20 cellular contexts compared by ENCODE assay signal in the genomic region with DNA sequence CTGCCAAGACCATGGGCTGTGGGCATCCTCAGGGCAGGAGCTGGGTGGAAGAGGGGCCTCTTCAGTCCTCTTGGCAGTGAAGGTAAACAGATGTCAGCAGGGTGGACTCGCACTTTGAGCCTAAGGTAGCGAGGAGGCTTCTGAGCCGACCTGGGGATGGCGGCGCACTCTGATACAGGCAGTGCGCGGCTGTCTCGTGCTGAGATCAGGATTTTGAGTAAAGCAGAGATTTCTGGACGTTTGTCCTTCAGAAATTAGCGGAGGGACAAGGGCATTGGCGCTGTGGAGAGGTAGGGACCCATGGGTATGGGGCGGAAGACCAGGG. TPM values are rescaled to one million over a fixed set of nuclear protein-coding genes. Genes with fewer than 3 reads are reported as not detected.
"Had no signal": no experiment of that assay in that cellular context is flagged by ENCODE, and none has a peak within 500 bp of the region (broad histone marks: within the 10 kb centered on the region; RNA-seq: fewer than 3 reads in every experiment).

No MANE protein-coding gene starts in this region.

- H3K9me3 Mint-ChIP-seq: activated naive CD4-positive, alpha-beta T cell treated with anti-CD3 and anti-CD28 coated beads, Interleukin-2, amount 10 ng/mL, durations not matched to agents 7 days and 5 days; activated T-cell treated with anti-CD3 and anti-CD28 coated beads, Interleukin-2, amount 50 U/mL, for 4 hours; nephron progenitor cell; stimulated activated naive CD8-positive, alpha-beta T cell treated with anti-CD3 and anti-CD28 coated beads, Interleukin-15, amount 100 ng/mL, for 72 hours had no signal

- H3K27me3 Mint-ChIP-seq: activated naive CD4-positive, alpha-beta T cell treated with anti-CD3 and anti-CD28 coated beads, Interleukin-2, amount 10 ng/mL, durations not matched to agents 7 days and 5 days; progenitor cell of endocrine pancreas; stimulated activated naive CD8-positive, alpha-beta T cell treated with anti-CD3 and anti-CD28 coated beads, Interleukin-15, amount 100 ng/mL, for 72 hours had no signal

- H3K27ac Mint-ChIP-seq: activated naive CD4-positive, alpha-beta T cell treated with anti-CD3 and anti-CD28 coated beads, Interleukin-2, amount 10 ng/mL, durations not matched to agents 7 days and 5 days; stimulated activated naive CD8-positive, alpha-beta T cell treated with anti-CD3 and anti-CD28 coated beads, Interleukin-15, amount 100 ng/mL, for 72 hours had no signal

- DNase-seq: activated CD4-positive, alpha-beta T cell treated with anti-CD3 and anti-CD28 coated beads for 48 hours; activated CD4-positive, CD25-positive, alpha-beta regulatory T cell; activated CD8-positive, alpha-beta memory T cell treated with anti-CD3 and anti-CD28 coated beads, Interleukin-2, amount 50 U/mL, for 4 hours; activated naive CD4-positive, alpha-beta T cell treated with anti-CD3 and anti-CD28 coated beads, Interleukin-2, amount 10 ng/mL, durations not matched to agents 7 days and 5 days; activated T-cell treated with anti-CD3 and anti-CD28 coated beads, Interleukin-2, amount 50 U/mL, for 4 hours; adrenal gland; gastrocnemius medialis; nephron progenitor cell; stimulated activated naive CD8-positive, alpha-beta T cell treated with anti-CD3 and anti-CD28 coated beads, Interleukin-15, amount 100 ng/mL, for 72 hours; T1000; transverse colon had no signal

- H3K9me3 ChIP-seq: adrenal gland, gastrocnemius medialis, heart left ventricle, left lung, right atrium auricular region, suprapubic skin, transverse colon had no signal

- H3K4me3 ChIP-seq: adrenal gland, cardiac muscle cell, gastrocnemius medialis, heart left ventricle, left lung, right atrium auricular region, suprapubic skin, transverse colon had no signal

- ATAC-seq: activated T-cell treated with anti-CD3 and anti-CD28 coated beads, Interleukin-2, amount 50 U/mL, for 4 hours; gastrocnemius medialis; heart left ventricle; left lung; stimulated activated naive CD8-positive, alpha-beta T cell treated with anti-CD3 and anti-CD28 coated beads, Interleukin-15, amount 100 ng/mL, for 72 hours had no signal

- H3K27ac ChIP-seq: adrenal gland, cardiac muscle cell, heart left ventricle, left lung, right atrium auricular region, suprapubic skin, transverse colon had no signal

- H3K36me3 ChIP-seq: cardiac muscle cell, gastrocnemius medialis, right atrium auricular region, transverse colon had no signal

- H3K27me3 ChIP-seq: adrenal gland, cardiac muscle cell, gastrocnemius medialis, heart left ventricle, left lung, right atrium auricular region, suprapubic skin, transverse colon had no signal

- H3K4me3 Mint-ChIP-seq: activated naive CD4-positive, alpha-beta T cell treated with anti-CD3 and anti-CD28 coated beads, Interleukin-2, amount 10 ng/mL, durations not matched to agents 7 days and 5 days; activated T-cell treated with anti-CD3 and anti-CD28 coated beads, Interleukin-2, amount 50 U/mL, for 4 hours; nephron progenitor cell; stimulated activated naive CD8-positive, alpha-beta T cell treated with anti-CD3 and anti-CD28 coated beads, Interleukin-15, amount 100 ng/mL, for 72 hours had no signal

RNA-seq across cellular contexts. Expression of a gene that starts 36.5 kb away (rescaled TPM):
- total RNA-seq: adrenal gland; gastrocnemius medialis; heart left ventricle; kidney epithelial cell; left lung; progenitor cell of endocrine pancreas; right atrium auricular region; skeletal muscle tissue; suprapubic skin; T-helper 1 cell treated with Interleukin-12 subunit alpha and Interleukin-12 subunit beta and Interleukin-4 antibody, amounts not matched to agents 30 ng/mL and 1 ng/mL, for 36 hours; transverse colon had no signal
